18 cellular contexts compared by ENCODE assay signal in the genomic region with DNA sequence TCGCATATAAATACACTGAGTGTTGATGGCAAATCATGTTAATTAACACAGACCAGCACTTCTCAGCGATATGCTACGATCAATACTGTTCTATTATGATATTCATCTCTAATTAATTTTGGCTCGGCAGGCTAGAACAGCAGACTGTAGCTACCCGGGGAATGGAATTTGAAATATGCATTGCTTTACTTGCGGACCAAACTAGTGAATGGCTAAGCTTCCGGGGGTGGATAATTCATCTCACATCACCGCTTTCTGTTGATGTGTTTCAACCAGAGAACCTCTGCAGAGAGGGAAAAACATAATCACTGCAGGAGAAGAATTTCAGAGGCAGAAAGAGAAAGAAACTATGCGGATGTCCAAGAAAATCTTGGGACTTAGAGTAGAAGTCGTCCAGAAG.
DNase-seq lines count a peak whose midpoint lies in the region; ATAC-seq lines count a peak whose summit lies in the region.
"Had no signal": no experiment of that assay in that cellular context is flagged by ENCODE, and none has a peak within 500 bp of the region (broad histone marks: within the 10 kb centered on the region; RNA-seq: fewer than 3 reads in every experiment).

No MANE protein-coding gene starts in this region.

- H3K9me2 ChIP-seq in GM23248 (ENCODE audit: insufficient read depth), result no peaks in the 10 kb centered on the region

- POLR2A ChIA-PET in CD8-positive, alpha-beta memory T cell (lab: Charles Lee), result no interaction called here

- CTCF ChIA-PET in CD8-positive, alpha-beta memory T cell (lab: Charles Lee), result no interaction called here

- DNase-seq in GM23248, result peak; percentile 10
- peak; percentile 31 for DNase-seq in adipocyte (ENCODE audit: low read depth)
- peak; percentile 57 for DNase-seq in retina
- DNase-seq in CD8-positive, alpha-beta memory T cell, result no peak
- no peak for DNase-seq in NCI-H1048 (lab: John Stamatoyannopoulos, UW)
- DNase-seq: activated CD4-positive, alpha-beta memory T cell treated with anti-CD3 and anti-CD28 coated beads for 36 hours; activated naive CD8-positive, alpha-beta T cell treated with anti-CD3 and anti-CD28 coated beads, Interleukin-2, amount 10 ng/mL, durations not matched to agents 7 days and 5 days; DMS 273 treated with DMSO at 0.1 percent for 48 hours; gastrocnemius medialis; NCI-H2081; NCI-H748 treated with DMSO at 0.1 percent for 48 hours; testis had no signal

- no peaks in the 10 kb centered on the region for H4K20me1 ChIP-seq in GM23248 (ENCODE audit: insufficient read depth)
- H4K20me1 ChIP-seq: BLaER1 had no signal

- no peaks in the 10 kb centered on the region for H3K36me3 Mint-ChIP-seq in CD8-positive, alpha-beta memory T cell
- H3K36me3 Mint-ChIP-seq: activated CD4-positive, alpha-beta memory T cell treated with anti-CD3 and anti-CD28 coated beads for 36 hours; activated naive CD8-positive, alpha-beta T cell treated with anti-CD3 and anti-CD28 coated beads, Interleukin-2, amount 10 ng/mL, durations not matched to agents 7 days and 5 days; IgD-negative memory B cell; mesothelial cell of epicardium had no signal

- H3K4me2 ChIP-seq in GM23248 (ENCODE audit: unreplicated experiment), result no peak overlapping the region
- H3K4me2 ChIP-seq: BLaER1 had no signal

- no peaks in the 10 kb centered on the region for H3K4me1 Mint-ChIP-seq in CD8-positive, alpha-beta memory T cell
- H3K4me1 Mint-ChIP-seq: activated naive CD8-positive, alpha-beta T cell treated with anti-CD3 and anti-CD28 coated beads, Interleukin-2, amount 10 ng/mL, durations not matched to agents 7 days and 5 days; IgD-negative memory B cell had no signal

- H3K4me3 Mint-ChIP-seq in CD8-positive, alpha-beta memory T cell, result no peak overlapping the region
- H3K4me3 Mint-ChIP-seq: activated CD4-positive, alpha-beta memory T cell treated with anti-CD3 and anti-CD28 coated beads for 36 hours; activated naive CD8-positive, alpha-beta T cell treated with anti-CD3 and anti-CD28 coated beads, Interleukin-2, amount 10 ng/mL, durations not matched to agents 7 days and 5 days; IgD-negative memory B cell; mesothelial cell of epicardium had no signal

- no peaks in the 10 kb centered on the region for H3K9me3 Mint-ChIP-seq in CD8-positive, alpha-beta memory T cell
- H3K9me3 Mint-ChIP-seq: activated CD4-positive, alpha-beta memory T cell treated with anti-CD3 and anti-CD28 coated beads for 36 hours; activated naive CD8-positive, alpha-beta T cell treated with anti-CD3 and anti-CD28 coated beads, Interleukin-2, amount 10 ng/mL, durations not matched to agents 7 days and 5 days; mesothelial cell of epicardium had no signal

- in situ Hi-C loops in GM23248 (cut with MboI), result no loop called here

- no peaks in the 10 kb centered on the region for H3F3A ChIP-seq in GM23248 (ENCODE audit: insufficient read depth)

- no peak for ATAC-seq in GM18520 (IDR thresholded peaks at IDR 0.05; ENCODE audit: unreplicated experiment)
- ATAC-seq: gastrocnemius medialis had no signal

- H3K9me3 ChIP-seq in GM23248 (ENCODE audit: low read depth) (no peaks in the 10 kb centered on the region), adipocyte (ENCODE audit: control insufficient read depth, low read length) (no peaks in the 10 kb centered on the region), iPS-18a (ENCODE audit: control insufficient read depth, low read depth, low read length) (no peaks in the 10 kb centered on the region)
- H3K9me3 ChIP-seq in CD8-positive, alpha-beta memory T cell (ENCODE audit: low read length), result no peaks in the 10 kb centered on the region
- H3K9me3 ChIP-seq: BLaER1, gastrocnemius medialis, neutrophil, testis had no signal

- H3K36me3 ChIP-seq in GM23248 (ENCODE audit: low read depth), result no peaks in the 10 kb centered on the region
- H3K36me3 ChIP-seq in adipocyte (ENCODE audit: control insufficient read depth, insufficient read depth, low read length, severe bottlenecking), result no peaks in the 10 kb centered on the region
- H3K36me3 ChIP-seq in iPS-18a (ENCODE audit: control insufficient read depth, low read depth, low read length), result no peaks in the 10 kb centered on the region
- H3K36me3 ChIP-seq in CD8-positive, alpha-beta memory T cell (ENCODE audit: insufficient read depth, low read length), result no peaks in the 10 kb centered on the region
- H3K36me3 ChIP-seq: BLaER1, gastrocnemius medialis, neutrophil had no signal

- no peak overlapping the region for H3K27ac ChIP-seq in GM23248
- H3K27ac ChIP-seq in iPS-18a (ENCODE audit: low read length), result peak overlapping the region; percentile 30
- H3K27ac ChIP-seq in CD8-positive, alpha-beta memory T cell (ENCODE audit: low read depth, low read length), result no peak overlapping the region
- H3K27ac ChIP-seq: BLaER1, gastrocnemius medialis, neutrophil, testis had no signal

- no peak overlapping the region for H3K9ac ChIP-seq in GM23248
- no peak overlapping the region for H3K9ac ChIP-seq in adipocyte (ENCODE audit: low read length)
- no peak overlapping the region for H3K9ac ChIP-seq in iPS-18a (ENCODE audit: low read length)
- H3K9ac ChIP-seq: BLaER1 had no signal

- 34 to 35% methylated on average over 10 of the region's 10 CpGs for WGBS in GM23248 (ENCODE audit: low coverage in 1 of 2, low lambda C conversion rate in 2 of 2, missing lambda C conversion rate in 2 of 2), 2 experiments

- H3K4me1 ChIP-seq in GM23248 (ENCODE audit: insufficient read depth) (no peaks in the 10 kb centered on the region), adipocyte (ENCODE audit: control insufficient read depth, insufficient read depth, low read length) (no peaks in the 10 kb centered on the region), iPS-18a (ENCODE audit: control insufficient read depth, low read depth, low read length) (peaks cover 32% of the 10 kb centered on the region)
- no peaks in the 10 kb centered on the region for H3K4me1 ChIP-seq in CD8-positive, alpha-beta memory T cell (ENCODE audit: insufficient read depth, low read length)
- H3K4me1 ChIP-seq: BLaER1, testis had no signal

- H3K27me3 ChIP-seq in GM23248 (replicated peaks; ENCODE audit: insufficient read depth), result no peaks in the 10 kb centered on the region
- no peaks in the 10 kb centered on the region for H3K27me3 ChIP-seq in adipocyte (replicated peaks; ENCODE audit: control insufficient read depth, insufficient read depth, low read length)
- H3K27me3 ChIP-seq in iPS-18a (ENCODE audit: control insufficient read depth, insufficient read depth, low read length), result no peaks in the 10 kb centered on the region
- no peaks in the 10 kb centered on the region for H3K27me3 ChIP-seq in CD8-positive, alpha-beta memory T cell (ENCODE audit: insufficient read depth, low read length, poor library complexity, severe bottlenecking)
- H3K27me3 ChIP-seq: BLaER1, gastrocnemius medialis, neutrophil, testis had no signal

- H3K27ac Mint-ChIP-seq in CD8-positive, alpha-beta memory T cell, result no peak overlapping the region
- H3K27ac Mint-ChIP-seq: activated CD4-positive, alpha-beta memory T cell treated with anti-CD3 and anti-CD28 coated beads for 36 hours; activated naive CD8-positive, alpha-beta T cell treated with anti-CD3 and anti-CD28 coated beads, Interleukin-2, amount 10 ng/mL, durations not matched to agents 7 days and 5 days; IgD-negative memory B cell; mesothelial cell of epicardium had no signal

- no peak overlapping the region for H2AFZ ChIP-seq in GM23248

- H3K79me2 ChIP-seq in GM23248 (ENCODE audit: insufficient read depth), result no peaks in the 10 kb centered on the region

- H3K27me3 Mint-ChIP-seq in CD8-positive, alpha-beta memory T cell, result peaks cover 2 to 13% of the 10 kb centered on the region in 2 donors
- H3K27me3 Mint-ChIP-seq: activated naive CD8-positive, alpha-beta T cell treated with anti-CD3 and anti-CD28 coated beads, Interleukin-2, amount 10 ng/mL, durations not matched to agents 7 days and 5 days had no signal

- no peak overlapping the region for H3K4me3 ChIP-seq in GM23248
- no peak overlapping the region for H3K4me3 ChIP-seq in adipocyte (ENCODE audit: low read length)
- peak overlapping the region; percentile 23 for H3K4me3 ChIP-seq in iPS-18a (ENCODE audit: low read length)
- no peak overlapping the region for H3K4me3 ChIP-seq in CD8-positive, alpha-beta memory T cell (ENCODE audit: low read length)
- H3K4me3 ChIP-seq: BLaER1, gastrocnemius medialis, testis had no signal

Comparison
In these comparisons a context has a peak if more than half of its experiments do, and no peak if none do; other contexts are left out.
1. DNase-seq: peak in GM23248 (single experiment), adipocyte (single experiment) and retina (single experiment); none in CD8-positive, alpha-beta memory T cell (0 of 5) and NCI-H1048 (single experiment).